Comparison of ENCODE assay signal across 12 cellular contexts in the genomic region with DNA sequence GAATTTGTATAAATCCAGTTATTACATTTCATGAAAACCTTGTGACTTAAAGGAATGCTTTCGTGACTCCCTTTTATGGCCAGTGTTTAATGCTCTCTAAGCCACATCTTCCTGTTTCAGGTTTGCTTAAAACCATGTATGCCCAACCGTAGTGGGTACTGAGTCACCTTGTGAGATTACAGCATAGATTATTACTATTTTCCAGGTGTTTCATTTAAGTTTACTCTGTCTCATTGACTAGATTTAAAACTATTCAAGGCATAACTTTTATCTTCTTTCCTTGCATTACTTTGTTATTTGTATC. TPM values are rescaled to one million over a fixed set of nuclear protein-coding genes. Genes with fewer than 3 reads are reported as not detected.
DNase-seq lines count a peak whose midpoint lies in the region; ATAC-seq and TF ChIP-seq lines count a peak whose summit lies in the region.
"Had no signal": no experiment of that assay in that cellular context is flagged by ENCODE, and none has a peak within 500 bp of the region (broad histone marks: within the 10 kb centered on the region; RNA-seq: fewer than 3 reads in every experiment).

No MANE protein-coding gene starts in this region.

- peaks cover 3% of the 10 kb centered on the region for H3K9me3 Mint-ChIP-seq in activated T-cell treated with anti-CD3 and anti-CD28 coated beads, Interleukin-2, amount 50 U/mL, for 24 hours
- no peaks in the 10 kb centered on the region for H3K9me3 Mint-ChIP-seq in activated CD8-positive, alpha-beta T cell treated with anti-CD3 and anti-CD28 coated beads for 36 hours

- H3K4me3 ChIP-seq in neutrophil (ENCODE audit: low read depth in 1 of 2, low read length in 1 of 2) = no peak overlapping the region
- H3K4me3 ChIP-seq: lung, stomach had no signal

- CTCF ChIA-PET in activated CD8-positive, alpha-beta T cell treated with anti-CD3 and anti-CD28 coated beads for 36 hours (lab: Charles Lee) = interaction anchor here (1.9 to 3.5 kb wide), 2 partner anchors 17 to 39 kb away, joined by 7 to 19 read pairs; partner anchors contain the start of gene KIF1B

- H3K27ac ChIP-seq in neutrophil = peak overlapping the region; percentile 35

- H3K36me3 Mint-ChIP-seq in activated T-cell treated with anti-CD3 and anti-CD28 coated beads, Interleukin-2, amount 50 U/mL, for 24 hours (ENCODE audit: low read depth) = peaks cover 79% of the 10 kb centered on the region
- H3K36me3 Mint-ChIP-seq in activated CD8-positive, alpha-beta T cell treated with anti-CD3 and anti-CD28 coated beads for 36 hours (ENCODE audit: low read depth) = peaks cover 39% of the 10 kb centered on the region

- H3K27me3 Mint-ChIP-seq in activated T-cell treated with anti-CD3 and anti-CD28 coated beads, Interleukin-2, amount 50 U/mL, for 24 hours = no peaks in the 10 kb centered on the region
- H3K27me3 Mint-ChIP-seq in activated CD8-positive, alpha-beta T cell treated with anti-CD3 and anti-CD28 coated beads for 36 hours = no peaks in the 10 kb centered on the region

- H3K27me3 ChIP-seq in neutrophil = no peaks in the 10 kb centered on the region
- H3K27me3 ChIP-seq: stomach had no signal

- intact Hi-C loops in activated CD8-positive, alpha-beta T cell treated with anti-CD3 and anti-CD28 coated beads for 36 hours (cut with micrococcal nuclease) = loop anchor here (2.0 kb wide), 1 partner anchor 16 kb away; no protein-coding TSS in a partner anchor
- intact Hi-C loops in sciatic nerve (cut with DNase I) = no loop called here

- H3K9me3 ChIP-seq in neutrophil = no peaks in the 10 kb centered on the region
- H3K9me3 ChIP-seq: stomach had no signal

- no peak for TF ChIP-seq CTCF in activated CD8-positive, alpha-beta T cell treated with anti-CD3 and anti-CD28 coated beads for 36 hours (IDR thresholded peaks at IDR 0.05)
- TF ChIP-seq CTCF in neutrophil (IDR thresholded peaks at IDR 0.05) = no peak

- DNase-seq in activated T-cell treated with anti-CD3 and anti-CD28 coated beads, Interleukin-2, amount 50 U/mL, for 24 hours = no peak
- DNase-seq in activated T-cell treated with anti-CD3 and anti-CD28 coated beads, Interleukin-2, amount 50 U/mL, for 1 hour = no peak
- peak; percentile 55 for DNase-seq in activated CD8-positive, alpha-beta T cell treated with anti-CD3 and anti-CD28 coated beads for 36 hours
- DNase-seq in sciatic nerve (ENCODE audit: low spot score) (no peak), COLO668 (lab: John Stamatoyannopoulos, UW; ENCODE audit: unreplicated experiment) (no peak)
- DNase-seq: Kasumi-1, NCI-H748 treated with DMSO at 0.1 percent for 48 hours, stomach had no signal

- peak overlapping the region; percentile 95 for H3K27ac Mint-ChIP-seq in activated T-cell treated with anti-CD3 and anti-CD28 coated beads, Interleukin-2, amount 50 U/mL, for 24 hours
- peak overlapping the region; percentile 98 for H3K27ac Mint-ChIP-seq in activated CD8-positive, alpha-beta T cell treated with anti-CD3 and anti-CD28 coated beads for 36 hours

- ATAC-seq in HG03135 (IDR thresholded peaks at IDR 0.05; ENCODE audit: unreplicated experiment) (peak; percentile 61), GM19455 (IDR thresholded peaks at IDR 0.05; ENCODE audit: unreplicated experiment) (no peak), sciatic nerve (no peak)
- peak; percentile 86 for ATAC-seq in activated CD8-positive, alpha-beta T cell treated with anti-CD3 and anti-CD28 coated beads for 36 hours

- H3K4me1 Mint-ChIP-seq in activated T-cell treated with anti-CD3 and anti-CD28 coated beads, Interleukin-2, amount 50 U/mL, for 24 hours (ENCODE audit: low read depth) = peaks cover 48% of the 10 kb centered on the region
- peaks cover 48% of the 10 kb centered on the region for H3K4me1 Mint-ChIP-seq in activated CD8-positive, alpha-beta T cell treated with anti-CD3 and anti-CD28 coated beads for 36 hours (ENCODE audit: low read depth)

- POLR2A ChIA-PET in activated CD8-positive, alpha-beta T cell treated with anti-CD3 and anti-CD28 coated beads for 36 hours (lab: Charles Lee) = interaction anchor here (1.3 kb wide), 1 partner anchor 40 kb away, joined by 6 read pairs; the partner anchor contains the start of gene KIF1B

- peaks cover 94% of the 10 kb centered on the region for H3K36me3 ChIP-seq in neutrophil

- peaks cover 0 to 7% of the 10 kb centered on the region in 2 experiments for H3K4me1 ChIP-seq in neutrophil (ENCODE audit: control insufficient read depth in 1 of 2, insufficient read depth in 1 of 2, low read depth in 1 of 2, low read length in 1 of 2)

- H3K4me3 Mint-ChIP-seq in activated T-cell treated with anti-CD3 and anti-CD28 coated beads, Interleukin-2, amount 50 U/mL, for 24 hours = peak overlapping the region; percentile 24
- H3K4me3 Mint-ChIP-seq in activated CD8-positive, alpha-beta T cell treated with anti-CD3 and anti-CD28 coated beads for 36 hours = peak overlapping the region; percentile 23

RNA-seq across cellular contexts. Expression of gene KIF1B, which starts 40.1 kb away (rescaled TPM):
- 1 to 10 TPM; 7.1 to 8.9 TPM for total RNA-seq in activated CD8-positive, alpha-beta T cell treated with anti-CD3 and anti-CD28 coated beads for 36 hours
- 70.4 TPM for total RNA-seq in sciatic nerve

Comparison
In these comparisons a context has a peak if more than half of its experiments do, and no peak if none do; other contexts are left out.
1. ATAC-seq: peak in HG03135 (single experiment) and activated CD8-positive, alpha-beta T cell treated with anti-CD3 and anti-CD28 coated beads for 36 hours (single experiment); none in GM19455 (single experiment) and sciatic nerve (single experiment).